ENCODE assay signal across 8 cellular contexts in genomic region chr1:156212833-156213643, GRCh38. TPM values are rescaled to one million over a fixed set of nuclear protein-coding genes. Genes with fewer than 3 reads are reported as not detected.
DNase-seq lines count a peak whose midpoint lies in the region; ATAC-seq and TF ChIP-seq lines count a peak whose summit lies in the region.

Gene PMF1 (plus strand): TSS chr1:156213007. CDS start chr1:156213016, 9 bp downstream.

- peak within 1 kb of the TSS; percentile 54 for H2AFZ ChIP-seq in hepatocyte

- H3K36me3 ChIP-seq in hepatocyte (replicated peaks; ENCODE audit: insufficient read depth, low read depth) = no peaks in the 10 kb centered on the region
- H3K36me3 ChIP-seq in aorta (ENCODE audit: control insufficient read depth in 1 of 2, insufficient read depth in 2 of 2, low read length in 1 of 2) = peaks cover 0 to 5% of the 10 kb centered on the region in 2 donors

- intact Hi-C loops in aorta (cut with DNase I) = loop anchor here in 1 of 2 donors (2.0 to 5.0 kb wide), 3 partner anchors 18 to 66 kb away; partner anchors contain the start of gene SLC25A44

- peaks cover 41% of the 10 kb centered on the region for H3K79me2 ChIP-seq in hepatocyte

- H3K27ac ChIP-seq in hepatocyte = peak within 1 kb of the TSS; percentile 96
- H3K27ac ChIP-seq in aorta (ENCODE audit: low read depth in 1 of 2, low read length in 2 of 2) = peak within 1 kb of the TSS; percentile 69 to 94

- H3K4me2 ChIP-seq in hepatocyte = peak within 1 kb of the TSS; percentile 85

- WGBS in hepatocyte (ENCODE audit: low lambda C conversion rate, missing lambda C conversion rate) = 1% methylated on average over 61 of the region's 61 CpGs
- WGBS in aorta, 2 donors = 0% methylated on average over 61 of the region's 61 CpGs

- H3K9me2 ChIP-seq in hepatocyte (replicated peaks; ENCODE audit: insufficient read depth) = no peaks in the 10 kb centered on the region

- no peaks in the 10 kb centered on the region for H3K9me3 ChIP-seq in hepatocyte (ENCODE audit: low read depth)
- no peaks in the 10 kb centered on the region for H3K9me3 ChIP-seq in aorta (ENCODE audit: control insufficient read depth, low read length)

- H3K4me3 ChIP-seq in hepatocyte = peak within 1 kb of the TSS; percentile 60
- peak within 1 kb of the TSS; percentile 53 to 56 for H3K4me3 ChIP-seq in aorta (ENCODE audit: low read length in 2 of 2)

- DNase-seq in NCI-H2081 treated with DMSO at 0.1 percent for 48 hours (lab: John Stamatoyannopoulos, UW) (peak; percentile 92), T1000 (lab: John Stamatoyannopoulos, UW) (peak; percentile 92), astrocyte of the hippocampus (ENCODE audit: low read depth, low spot score) (peak; percentile 99), hepatocyte (ENCODE audit: low spot score) (peak; percentile 98), renal cortical epithelial cell (ENCODE audit: low read depth) (peak; percentile 90), aorta (peak; percentile 98 to 99)

- no peaks in the 10 kb centered on the region for H3K27me3 ChIP-seq in hepatocyte
- H3K27me3 ChIP-seq in aorta (ENCODE audit: control insufficient read depth in 1 of 2, insufficient read depth in 2 of 2, low read length in 1 of 2) = no peaks in the 10 kb centered on the region

- H3K4me1 ChIP-seq in hepatocyte (ENCODE audit: insufficient read depth) = peaks cover 8% of the 10 kb centered on the region
- no peaks in the 10 kb centered on the region for H3K4me1 ChIP-seq in aorta (ENCODE audit: control insufficient read depth in 1 of 2, insufficient read depth in 2 of 2, low read length in 2 of 2)

- ATAC-seq in GM18511 (IDR thresholded peaks at IDR 0.05; ENCODE audit: unreplicated experiment) (peak; percentile 93), HG03025 (IDR thresholded peaks at IDR 0.05; ENCODE audit: low FRiP score, unreplicated experiment) (peak; percentile 81), aorta (ENCODE audit: low FRiP score) (peak; percentile 98)

- no peak for TF ChIP-seq CTCF in hepatocyte (IDR thresholded peaks at IDR 0.05; ENCODE audit: poor library complexity)

- H4K20me1 ChIP-seq in hepatocyte (ENCODE audit: insufficient read depth, poor library complexity, severe bottlenecking) = no peaks in the 10 kb centered on the region

RNA-seq across cellular contexts. Expression of gene PMF1, which starts in this region (rescaled TPM):
- total RNA-seq in hepatocyte (60.7 and 81.4 TPM in 2 replicates), renal cortical epithelial cell (47.1 and 65.8 TPM in 2 replicates), aorta (10 to 100 TPM; 31.4 to 38.5 TPM)
- polyA plus RNA-seq in hepatocyte (77.1 and 96.9 TPM in 2 replicates), aorta (10 to 100 TPM; 29.6 to 65.0 TPM)

Comparison
In these comparisons a context has a peak if more than half of its experiments do, and no peak if none do; other contexts are left out.
1. Peak in every context shown above with its lines: DNase-seq, ATAC-seq, H3K4me3 ChIP-seq and H3K27ac ChIP-seq.